ENCODE assay signal across 21 cellular contexts in genomic region chr5:95669985-95670384, GRCh38. TPM values are rescaled to one million over a fixed set of nuclear protein-coding genes. Genes with fewer than 3 reads are reported as not detected.
DNase-seq lines count a peak whose midpoint lies in the region; ATAC-seq, FAIRE-seq and TF ChIP-seq lines count a peak whose summit lies in the region.
"Had no signal": no experiment of that assay in that cellular context is flagged by ENCODE, and none has a peak within 500 bp of the region (broad histone marks: within the 10 kb centered on the region; RNA-seq: fewer than 3 reads in every experiment).

No MANE protein-coding gene starts in this region.

- DNase-seq in NCI-H69 (lab: John Stamatoyannopoulos, UW) = peak; percentile 25
- no peak for DNase-seq in bronchial epithelial cell (ENCODE audit: low read depth)
- no peak for DNase-seq in GM03348 (ENCODE audit: low spot score)
- DNase-seq in SIG-M5 (lab: John Stamatoyannopoulos, UW) = no peak
- DNase-seq in DMS153 treated with DMSO at 0.1 percent for 48 hours (lab: John Stamatoyannopoulos, UW; ENCODE audit: unreplicated experiment) = no peak
- DNase-seq: activated naive CD8-positive, alpha-beta T cell treated with anti-CD3 and anti-CD28 coated beads, Interleukin-2, amount 50 U/mL, for 24 hours; Caco-2; Karpas-422; NCI-H1417; NCI-H2171 treated with DMSO at 0.1 percent for 48 hours; nephron progenitor cell; stimulated activated CD4-positive, alpha-beta T cell treated with anti-CD3 and anti-CD28 coated beads, Interleukin-2, amount 100 ng/mL, for 48 hours; T-helper 17 cell had no signal

- no peaks in the 10 kb centered on the region for H3K9me3 ChIP-seq in muscle layer of colon (ENCODE audit: low read length)
- H3K9me3 ChIP-seq in skeletal muscle tissue (ENCODE audit: control insufficient read depth in 3 of 3, low read length in 3 of 3) = no peaks in the 10 kb centered on the region
- H3K9me3 ChIP-seq: Caco-2 had no signal

- H3K36me3 ChIP-seq in bronchial epithelial cell (ENCODE audit: control insufficient read depth, insufficient read depth, low read length) = no peaks in the 10 kb centered on the region
- no peaks in the 10 kb centered on the region for H3K36me3 ChIP-seq in muscle layer of colon (ENCODE audit: insufficient read depth, low read length)
- no peaks in the 10 kb centered on the region for H3K36me3 ChIP-seq in skeletal muscle tissue (ENCODE audit: control insufficient read depth in 3 of 3, insufficient read depth in 3 of 3, low read length in 3 of 3)

- peak; percentile 58 for FAIRE-seq in bronchial epithelial cell (lab: Jason Lieb, UNC)

- H3K9ac ChIP-seq in muscle layer of colon (ENCODE audit: low read length) (no peak overlapping the region), skeletal muscle tissue (ENCODE audit: low read depth in 1 of 3, low read length in 3 of 3) (peak overlapping the region in 1 of 3 donors; percentile 9)

- H3K4me3 ChIP-seq in bronchial epithelial cell (ENCODE audit: low read depth, low read length) (no peak overlapping the region), muscle layer of colon (ENCODE audit: low read depth in 1 of 2, low read length in 2 of 2) (no peak overlapping the region), skeletal muscle tissue (ENCODE audit: low read length in 3 of 3) (peak overlapping the region in 1 of 3 donors; percentile 9)
- H3K4me3 ChIP-seq: lung had no signal

- peaks cover 20% of the 10 kb centered on the region for H3K4me1 ChIP-seq in muscle layer of colon (ENCODE audit: insufficient read depth, low read length)
- H3K4me1 ChIP-seq in skeletal muscle tissue (ENCODE audit: control insufficient read depth in 3 of 3, insufficient read depth in 3 of 3, low read length in 3 of 3) = peaks cover 10 to 17% (median 12%) of the 10 kb centered on the region in 3 donors

- H3K27me3 ChIP-seq in bronchial epithelial cell (ENCODE audit: control insufficient read depth, insufficient read depth, low read length) = no peaks in the 10 kb centered on the region
- H3K27me3 ChIP-seq in muscle layer of colon (ENCODE audit: control insufficient read depth in 1 of 2, insufficient read depth in 2 of 2, low read length in 2 of 2) = no peaks in the 10 kb centered on the region
- H3K27me3 ChIP-seq in skeletal muscle tissue (ENCODE audit: control insufficient read depth in 3 of 3, insufficient read depth in 3 of 3, low read length in 3 of 3) = no peaks in the 10 kb centered on the region

- H3K27ac ChIP-seq in muscle layer of colon (ENCODE audit: low read depth, low read length) (peak overlapping the region; percentile 70), skeletal muscle tissue (ENCODE audit: low read depth, low read length) (peak overlapping the region; percentile 80)
- H3K27ac ChIP-seq: foreskin keratinocyte had no signal

- no peak for ATAC-seq in GM18867 (IDR thresholded peaks at IDR 0.05; ENCODE audit: unreplicated experiment)
- ATAC-seq: activated naive CD8-positive, alpha-beta T cell treated with anti-CD3 and anti-CD28 coated beads, Interleukin-2, amount 50 U/mL, for 24 hours; activated T-helper 17 cell treated with anti-CD3 and anti-CD28 coated beads, Interleukin-2, amount 50 U/mL, for 72 hours; foreskin keratinocyte; T-helper 17 cell had no signal

- TF ChIP-seq CTCF in bronchial epithelial cell (IDR thresholded peaks at IDR 0.05; ENCODE audit: insufficient read depth, low read length, severe bottlenecking) = no peak

RNA-seq across cellular contexts. Expression of gene SPATA9, which starts 12.8 kb away (rescaled TPM):
- total RNA-seq in bronchial epithelial cell (not detected in 2 replicates), skeletal muscle tissue (1.0 TPM)
- total RNA-seq: activated CD8-positive, alpha-beta memory T cell treated with anti-CD3 and anti-CD28 coated beads for 36 hours; activated T-helper 17 cell treated with anti-CD3 and anti-CD28 coated beads, Interleukin-2, amount 50 U/mL, for 72 hours; B cell; foreskin keratinocyte; T-helper 17 cell had no signal

RNA-seq across cellular contexts. Expression of gene RFESD, which starts 23.4 kb away (rescaled TPM):
- total RNA-seq in bronchial epithelial cell = 1.6 and 2.2 TPM in 2 replicates
- total RNA-seq in skeletal muscle tissue = 3.1 TPM

RNA-seq across cellular contexts. Expression of gene GPR150, which starts 50.1 kb away (rescaled TPM):
- 0.26 TPM in 2 replicates for total RNA-seq in bronchial epithelial cell
- under 0.01 TPM for total RNA-seq in skeletal muscle tissue
- total RNA-seq: foreskin keratinocyte had no signal
